ENCODE assay signal across 8 cellular contexts in the genomic region with DNA sequence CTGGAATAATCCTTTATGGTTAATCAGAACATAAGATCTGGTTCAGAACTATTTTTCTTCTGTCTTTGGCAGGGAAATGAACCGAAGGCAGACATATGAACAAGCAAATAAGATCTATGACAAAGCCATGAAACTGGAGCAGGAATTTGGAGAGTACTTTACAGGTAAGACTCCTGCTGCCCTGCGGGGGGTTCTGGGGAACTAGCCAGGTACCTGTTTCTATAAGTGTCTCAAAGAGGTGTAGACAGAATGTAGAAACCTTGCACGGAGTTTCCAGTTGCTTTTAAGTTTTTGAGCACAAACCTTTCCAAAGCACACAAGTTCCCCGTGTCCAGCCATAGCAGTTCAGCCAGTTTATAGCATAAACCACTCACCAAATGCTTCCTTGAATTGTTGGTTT.
"Had no signal": no experiment of that assay in that cellular context is flagged by ENCODE, and none has a peak within 500 bp of the region (broad histone marks: within the 10 kb centered on the region; RNA-seq: fewer than 3 reads in every experiment).

No MANE protein-coding gene starts in this region.

- H3K9me3 ChIP-seq: HAP-1 had no signal

- H3K27ac ChIP-seq: GM23248, HL-60 had no signal

- H3K4me1 ChIP-seq: HAP-1 had no signal

- ATAC-seq: HCT116, HepG2 had no signal

- H3K4me3 ChIP-seq: GM23248, HAP-1 had no signal

- DNase-seq: GM23248, GOT3, H7, HFFc6 had no signal

- FAIRE-seq: HepG2 had no signal
